ENCODE assay signal across 18 cellular contexts in genomic region chr17:67110619-67111018, GRCh38.
A peak's percentile ranks its signal among the peaks of the same experiment; 100 is the strongest.
DNase-seq lines count a peak whose midpoint lies in the region; ATAC-seq lines count a peak whose summit lies in the region.
"Had no signal": no experiment of that assay in that cellular context is flagged by ENCODE, and none has a peak within 500 bp of the region (broad histone marks: within the 10 kb centered on the region; RNA-seq: fewer than 3 reads in every experiment).

No MANE protein-coding gene starts in this region.

- H3K27ac ChIP-seq in Karpas-422 (ENCODE audit: low read length), result no peak overlapping the region
- H3K27ac ChIP-seq: C4-2B, RWPE1 had no signal

- H3K4me2 ChIP-seq in Karpas-422 (ENCODE audit: low read depth, low read length, poor library complexity, severe bottlenecking), result no peak overlapping the region
- H3K4me2 ChIP-seq: SK-N-SH had no signal

- H3K9me2 ChIP-seq in Karpas-422 (replicated peaks; ENCODE audit: insufficient read depth, low read length), result no peaks in the 10 kb centered on the region
- H3K9me2 ChIP-seq: SK-N-SH had no signal

- CTCF ChIA-PET in activated naive CD4-positive, alpha-beta T cell treated with anti-CD3 and anti-CD28 coated beads for 36 hours (lab: Charles Lee), result no interaction called here

- H2AFZ ChIP-seq in Karpas-422 (ENCODE audit: low read length), result no peak overlapping the region

- intact Hi-C loops in activated naive CD4-positive, alpha-beta T cell treated with anti-CD3 and anti-CD28 coated beads for 36 hours (cut with micrococcal nuclease), result no loop called here

- no peak overlapping the region for H3K4me3 ChIP-seq in Karpas-422 (ENCODE audit: low read length)

- H3K79me2 ChIP-seq in Karpas-422 (ENCODE audit: low read length), result peaks cover 12% of the 10 kb centered on the region; the same call in 1 of the 2 replicates

- peaks cover 34% of the 10 kb centered on the region for H3K36me3 ChIP-seq in Karpas-422 (ENCODE audit: insufficient read depth, low read length)

- no peaks in the 10 kb centered on the region for H3K27me3 Mint-ChIP-seq in activated naive CD8-positive, alpha-beta T cell treated with anti-CD3 and anti-CD28 coated beads, Interleukin-2, amount 10 ng/mL, durations not matched to agents 7 days and 5 days
- no peaks in the 10 kb centered on the region for H3K27me3 Mint-ChIP-seq in activated naive CD8-positive, alpha-beta T cell treated with anti-CD3 and anti-CD28 coated beads for 36 hours
- H3K27me3 Mint-ChIP-seq in immature natural killer cell (ENCODE audit: low read depth in 3 of 3), result peaks cover 0 to 6% (median 2%) of the 10 kb centered on the region in 3 donors
- H3K27me3 Mint-ChIP-seq in activated naive CD4-positive, alpha-beta T cell treated with anti-CD3 and anti-CD28 coated beads for 36 hours (ENCODE audit: low read depth), result no peaks in the 10 kb centered on the region
- no peaks in the 10 kb centered on the region for H3K27me3 Mint-ChIP-seq in stimulated activated naive B cell treated with anti-CD40 and anti-IgM and Interleukin-4, amounts not matched to agents 10 μg/mL and 1 μg/mL and 100 μg/mL, for 72 hours

- no peaks in the 10 kb centered on the region for H4K20me1 ChIP-seq in Karpas-422 (ENCODE audit: insufficient read depth, low read depth, low read length)

- peaks cover 49% of the 10 kb centered on the region for H3K36me3 Mint-ChIP-seq in activated naive CD8-positive, alpha-beta T cell treated with anti-CD3 and anti-CD28 coated beads, Interleukin-2, amount 10 ng/mL, durations not matched to agents 7 days and 5 days
- H3K36me3 Mint-ChIP-seq in activated naive CD8-positive, alpha-beta T cell treated with anti-CD3 and anti-CD28 coated beads for 36 hours, result peaks cover 41% of the 10 kb centered on the region
- H3K36me3 Mint-ChIP-seq in immature natural killer cell, result peaks cover 45 to 71% (median 54%) of the 10 kb centered on the region in 3 donors
- peaks cover 46% of the 10 kb centered on the region for H3K36me3 Mint-ChIP-seq in activated naive CD4-positive, alpha-beta T cell treated with anti-CD3 and anti-CD28 coated beads for 36 hours (ENCODE audit: low read depth)
- peaks cover 48 to 55% of the 10 kb centered on the region in 2 donors for H3K36me3 Mint-ChIP-seq in stimulated activated naive B cell treated with anti-CD40 and anti-IgM and Interleukin-4, amounts not matched to agents 10 μg/mL and 1 μg/mL and 100 μg/mL, for 72 hours

- peak overlapping the region; percentile 9 for H3K27ac Mint-ChIP-seq in activated naive CD8-positive, alpha-beta T cell treated with anti-CD3 and anti-CD28 coated beads, Interleukin-2, amount 10 ng/mL, durations not matched to agents 7 days and 5 days
- no peak overlapping the region for H3K27ac Mint-ChIP-seq in activated naive CD8-positive, alpha-beta T cell treated with anti-CD3 and anti-CD28 coated beads for 36 hours
- peak overlapping the region; percentile 2 to 65 (median 30) for H3K27ac Mint-ChIP-seq in immature natural killer cell
- no peak overlapping the region for H3K27ac Mint-ChIP-seq in activated naive CD4-positive, alpha-beta T cell treated with anti-CD3 and anti-CD28 coated beads for 36 hours
- H3K27ac Mint-ChIP-seq in stimulated activated naive B cell treated with anti-CD40 and anti-IgM and Interleukin-4, amounts not matched to agents 10 μg/mL and 1 μg/mL and 100 μg/mL, for 72 hours, result no peak overlapping the region

- no peak for DNase-seq in activated naive CD8-positive, alpha-beta T cell treated with anti-CD3 and anti-CD28 coated beads, Interleukin-2, amount 10 ng/mL, durations not matched to agents 7 days and 5 days
- DNase-seq in activated naive CD8-positive, alpha-beta T cell treated with anti-CD3 and anti-CD28 coated beads for 36 hours, result no peak
- DNase-seq in NCI-H69 (lab: John Stamatoyannopoulos, UW) (peak; percentile 36), immature natural killer cell (no peak), Karpas-422 (no peak)
- DNase-seq in activated naive CD4-positive, alpha-beta T cell treated with anti-CD3 and anti-CD28 coated beads for 36 hours, result no peak
- DNase-seq in stimulated activated naive B cell treated with anti-CD40 and anti-IgM and Interleukin-4, amounts not matched to agents 10 μg/mL and 1 μg/mL and 100 μg/mL, for 72 hours, result no peak
- DNase-seq: EL, GF-D8, H7, NCI-H1092 treated with DMSO at 0.1 percent for 48 hours, NCI-H146, NCI-H2029 treated with DMSO at 0.1 percent for 48 hours, NCI-H526, SHP77 treated with DMSO at 0.1 percent for 48 hours, SK-N-SH had no signal

- no peaks in the 10 kb centered on the region for H3K27me3 ChIP-seq in Karpas-422 (ENCODE audit: low read length)

- no peak overlapping the region for H3K9ac ChIP-seq in Karpas-422 (ENCODE audit: low read length)
- H3K9ac ChIP-seq: SK-N-SH had no signal

- POLR2A ChIA-PET in activated naive CD8-positive, alpha-beta T cell treated with anti-CD3 and anti-CD28 coated beads, Interleukin-2, amount 10 ng/mL, durations not matched to agents 7 days and 5 days (lab: Charles Lee), result no interaction called here

- ATAC-seq in activated naive CD8-positive, alpha-beta T cell treated with anti-CD3 and anti-CD28 coated beads, Interleukin-2, amount 10 ng/mL, durations not matched to agents 7 days and 5 days (ENCODE audit: low read depth), result no peak
- no peak for ATAC-seq in stimulated activated naive B cell treated with anti-CD40 and anti-IgM and Interleukin-4, amounts not matched to agents 10 μg/mL and 1 μg/mL and 100 μg/mL, for 72 hours (replicated peaks)

- peaks cover 2% of the 10 kb centered on the region for H3K9me3 Mint-ChIP-seq in activated naive CD8-positive, alpha-beta T cell treated with anti-CD3 and anti-CD28 coated beads, Interleukin-2, amount 10 ng/mL, durations not matched to agents 7 days and 5 days
- H3K9me3 Mint-ChIP-seq in activated naive CD8-positive, alpha-beta T cell treated with anti-CD3 and anti-CD28 coated beads for 36 hours, result peaks cover 4% of the 10 kb centered on the region
- peaks cover 2 to 10% (median 7%) of the 10 kb centered on the region in 6 donors for H3K9me3 Mint-ChIP-seq in immature natural killer cell
- H3K9me3 Mint-ChIP-seq in activated naive CD4-positive, alpha-beta T cell treated with anti-CD3 and anti-CD28 coated beads for 36 hours, result peaks cover 1% of the 10 kb centered on the region
- H3K9me3 Mint-ChIP-seq in stimulated activated naive B cell treated with anti-CD40 and anti-IgM and Interleukin-4, amounts not matched to agents 10 μg/mL and 1 μg/mL and 100 μg/mL, for 72 hours, result no peaks in the 10 kb centered on the region

- peaks cover 1% of the 10 kb centered on the region for H3K4me1 Mint-ChIP-seq in activated naive CD8-positive, alpha-beta T cell treated with anti-CD3 and anti-CD28 coated beads, Interleukin-2, amount 10 ng/mL, durations not matched to agents 7 days and 5 days
- H3K4me1 Mint-ChIP-seq in activated naive CD8-positive, alpha-beta T cell treated with anti-CD3 and anti-CD28 coated beads for 36 hours, result peaks cover 8% of the 10 kb centered on the region
- peaks cover 12 to 43% of the 10 kb centered on the region in 2 donors for H3K4me1 Mint-ChIP-seq in immature natural killer cell
- H3K4me1 Mint-ChIP-seq in activated naive CD4-positive, alpha-beta T cell treated with anti-CD3 and anti-CD28 coated beads for 36 hours (ENCODE audit: low read depth), result peaks cover 8% of the 10 kb centered on the region
- H3K4me1 Mint-ChIP-seq in stimulated activated naive B cell treated with anti-CD40 and anti-IgM and Interleukin-4, amounts not matched to agents 10 μg/mL and 1 μg/mL and 100 μg/mL, for 72 hours, result no peaks in the 10 kb centered on the region

- H3K9me3 ChIP-seq in Karpas-422 (ENCODE audit: low read length), result no peaks in the 10 kb centered on the region

- no peaks in the 10 kb centered on the region; the same call in 1 of the 2 replicates for H3K4me1 ChIP-seq in Karpas-422 (ENCODE audit: low read length)

- no peak overlapping the region for H3K4me3 Mint-ChIP-seq in activated naive CD8-positive, alpha-beta T cell treated with anti-CD3 and anti-CD28 coated beads, Interleukin-2, amount 10 ng/mL, durations not matched to agents 7 days and 5 days
- H3K4me3 Mint-ChIP-seq in activated naive CD8-positive, alpha-beta T cell treated with anti-CD3 and anti-CD28 coated beads for 36 hours, result no peak overlapping the region
- no peak overlapping the region for H3K4me3 Mint-ChIP-seq in immature natural killer cell
- no peak overlapping the region for H3K4me3 Mint-ChIP-seq in activated naive CD4-positive, alpha-beta T cell treated with anti-CD3 and anti-CD28 coated beads for 36 hours
- no peak overlapping the region for H3K4me3 Mint-ChIP-seq in stimulated activated naive B cell treated with anti-CD40 and anti-IgM and Interleukin-4, amounts not matched to agents 10 μg/mL and 1 μg/mL and 100 μg/mL, for 72 hours

Comparison
In these comparisons a context has a peak if more than half of its experiments do, and no peak if none do; other contexts are left out.
1. H3K27ac Mint-ChIP-seq: peak in activated naive CD8-positive, alpha-beta T cell treated with anti-CD3 and anti-CD28 coated beads, Interleukin-2, amount 10 ng/mL, durations not matched to agents 7 days and 5 days (single experiment) and immature natural killer cell (6 of 6); none in activated naive CD8-positive, alpha-beta T cell treated with anti-CD3 and anti-CD28 coated beads for 36 hours (single experiment), activated naive CD4-positive, alpha-beta T cell treated with anti-CD3 and anti-CD28 coated beads for 36 hours (single experiment) and stimulated activated naive B cell treated with anti-CD40 and anti-IgM and Interleukin-4, amounts not matched to agents 10 μg/mL and 1 μg/mL and 100 μg/mL, for 72 hours (single experiment).